In the genomic region with DNA sequence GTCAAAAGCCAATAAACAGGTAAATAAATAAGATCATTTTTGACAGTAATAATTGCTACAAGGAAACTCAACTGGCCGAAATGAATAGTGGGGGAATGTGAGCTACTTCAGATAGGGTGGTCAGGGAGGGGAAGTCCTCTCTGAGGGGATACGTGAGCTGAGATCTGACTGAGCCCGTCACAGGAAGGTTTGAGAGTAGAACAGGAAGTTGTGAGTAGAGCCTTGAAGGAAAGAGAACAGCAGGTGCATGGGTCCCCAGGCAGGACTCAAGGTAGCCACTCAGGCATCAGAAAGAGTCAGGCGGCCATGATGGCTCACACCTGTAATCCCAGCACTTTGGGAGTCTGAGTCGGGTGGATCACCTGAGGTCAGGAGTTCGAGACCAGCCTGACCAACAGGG, we compare ENCODE assay signal across 24 cellular contexts. TPM values are rescaled to one million over a fixed set of nuclear protein-coding genes. Genes with fewer than 3 reads are reported as not detected.
DNase-seq lines count a peak whose midpoint lies in the region; ATAC-seq, FAIRE-seq and TF ChIP-seq lines count a peak whose summit lies in the region.
"Had no signal": no experiment of that assay in that cellular context is flagged by ENCODE, and none has a peak within 500 bp of the region (broad histone marks: within the 10 kb centered on the region; RNA-seq: fewer than 3 reads in every experiment).

No MANE protein-coding gene starts in this region.

- peaks cover 63 to 89% (median 80%) of the 10 kb centered on the region in 11 experiments for H3K36me3 ChIP-seq in BLaER1 treated with 17β-estradiol and CSF1 and Interleukin-3, amounts not matched to agents 10 nM and 100 nM
- peaks cover 41% of the 10 kb centered on the region for H3K36me3 ChIP-seq in adipocyte (ENCODE audit: control insufficient read depth, insufficient read depth, low read length, severe bottlenecking)
- H3K36me3 ChIP-seq: neural progenitor cell had no signal

- no peak overlapping the region for H3K4me3 Mint-ChIP-seq in natural killer cell treated with Interleukin-12 subunit alpha and Interleukin-12 subunit beta and Interleukin-15 and Interleukin-18, amount 100 ng/mL, for 72 hours
- H3K4me3 Mint-ChIP-seq: activated CD4-positive, alpha-beta T cell treated with anti-CD3 and anti-CD28 coated beads, Interleukin-2, amount 10 ng/mL, durations not matched to agents 7 days and 5 days; neural progenitor cell had no signal

- H3K4me3 ChIP-seq in BLaER1 treated with 17β-estradiol and CSF1 and Interleukin-3, amounts not matched to agents 10 nM and 100 nM: no peak overlapping the region
- H3K4me3 ChIP-seq in adipocyte (ENCODE audit: low read length): no peak overlapping the region
- H3K4me3 ChIP-seq: breast epithelium, neural progenitor cell, SK-N-MC, smooth muscle cell, thoracic aorta had no signal

- no peak for TF ChIP-seq POLR2A in GM12891 (IDR thresholded peaks at IDR 0.05; ENCODE audit: low read depth, low read length)

- H3K27ac Mint-ChIP-seq in natural killer cell treated with Interleukin-12 subunit alpha and Interleukin-12 subunit beta and Interleukin-15 and Interleukin-18, amount 100 ng/mL, for 72 hours: peak overlapping the region; percentile 46 to 50
- H3K27ac Mint-ChIP-seq: neural progenitor cell had no signal

- H3K27me3 ChIP-seq in BLaER1 treated with 17β-estradiol and CSF1 and Interleukin-3, amounts not matched to agents 10 nM and 100 nM: no peaks in the 10 kb centered on the region
- H3K27me3 ChIP-seq in adipocyte (replicated peaks; ENCODE audit: control insufficient read depth, insufficient read depth, low read length) (no peaks in the 10 kb centered on the region), foreskin keratinocyte (no peaks in the 10 kb centered on the region)
- H3K27me3 ChIP-seq: breast epithelium, neural progenitor cell had no signal

- ATAC-seq in natural killer cell treated with Interleukin-12 subunit alpha and Interleukin-12 subunit beta and Interleukin-15 and Interleukin-18, amount 100 ng/mL, for 72 hours: no peak
- ATAC-seq in HG03045 (IDR thresholded peaks at IDR 0.05; ENCODE audit: unreplicated experiment) (no peak), foreskin keratinocyte (no peak)

- no peak overlapping the region for H3K9ac ChIP-seq in BLaER1 treated with 17β-estradiol and CSF1 and Interleukin-3, amounts not matched to agents 10 nM and 100 nM
- H3K9ac ChIP-seq in adipocyte (ENCODE audit: low read length): peak overlapping the region; percentile 15
- H3K9ac ChIP-seq: neural progenitor cell had no signal

- no peaks in the 10 kb centered on the region for H3K9me3 Mint-ChIP-seq in natural killer cell treated with Interleukin-12 subunit alpha and Interleukin-12 subunit beta and Interleukin-15 and Interleukin-18, amount 100 ng/mL, for 72 hours
- H3K9me3 Mint-ChIP-seq: activated CD4-positive, alpha-beta T cell treated with anti-CD3 and anti-CD28 coated beads, Interleukin-2, amount 10 ng/mL, durations not matched to agents 7 days and 5 days; neural progenitor cell had no signal

- peaks cover 0 to 58% (median 32%) of the 10 kb centered on the region in 11 experiments; a peak in 17 of 22 replicates for H4K20me1 ChIP-seq in BLaER1 treated with 17β-estradiol and CSF1 and Interleukin-3, amounts not matched to agents 10 nM and 100 nM

- H3K36me3 Mint-ChIP-seq in natural killer cell treated with Interleukin-12 subunit alpha and Interleukin-12 subunit beta and Interleukin-15 and Interleukin-18, amount 100 ng/mL, for 72 hours: peaks cover 17% of the 10 kb centered on the region

- no peaks in the 10 kb centered on the region for H3K27me3 Mint-ChIP-seq in natural killer cell treated with Interleukin-12 subunit alpha and Interleukin-12 subunit beta and Interleukin-15 and Interleukin-18, amount 100 ng/mL, for 72 hours
- H3K27me3 Mint-ChIP-seq: activated CD4-positive, alpha-beta T cell treated with anti-CD3 and anti-CD28 coated beads, Interleukin-2, amount 10 ng/mL, durations not matched to agents 7 days and 5 days had no signal

- H3K4me2 ChIP-seq in BLaER1 treated with 17β-estradiol and CSF1 and Interleukin-3, amounts not matched to agents 10 nM and 100 nM: peak overlapping the region in 7 of 11 experiments; percentile 10 to 53 (median 28); a peak in 11 of 22 replicates
- H3K4me2 ChIP-seq: neural progenitor cell, smooth muscle cell had no signal

- H3K4me1 Mint-ChIP-seq in natural killer cell treated with Interleukin-12 subunit alpha and Interleukin-12 subunit beta and Interleukin-15 and Interleukin-18, amount 100 ng/mL, for 72 hours (ENCODE audit: low read depth in 2 of 2): peaks cover 16 to 35% of the 10 kb centered on the region in 2 donors

- peak; percentile 26 for FAIRE-seq in GM12891 (lab: Jason Lieb, UNC)
- FAIRE-seq: H1, HTR-8/SVneo, TTC549 had no signal

- no peak for TF ChIP-seq CTCF in foreskin keratinocyte (conservative IDR thresholded peaks at IDR 0.05)

- H3K4me1 ChIP-seq in BLaER1 treated with 17β-estradiol and CSF1 and Interleukin-3, amounts not matched to agents 10 nM and 100 nM: peaks cover 37 to 58% (median 50%) of the 10 kb centered on the region in 10 experiments
- H3K4me1 ChIP-seq in adipocyte (ENCODE audit: control insufficient read depth, insufficient read depth, low read length) (peaks cover 21% of the 10 kb centered on the region), foreskin keratinocyte (no peaks in the 10 kb centered on the region)
- H3K4me1 ChIP-seq: breast epithelium, neural progenitor cell had no signal

- no peak overlapping the region for H3K27ac ChIP-seq in BLaER1 treated with 17β-estradiol and CSF1 and Interleukin-3, amounts not matched to agents 10 nM and 100 nM
- no peak overlapping the region for H3K27ac ChIP-seq in foreskin keratinocyte
- H3K27ac ChIP-seq: breast epithelium, neural progenitor cell, SK-N-MC, thoracic aorta had no signal

- no peak for DNase-seq in GM12891 (ENCODE audit: insufficient read length, low spot score)
- no peak for DNase-seq in adipocyte (ENCODE audit: low read depth)
- DNase-seq in natural killer cell treated with Interleukin-12 subunit alpha and Interleukin-12 subunit beta and Interleukin-15 and Interleukin-18, amount 100 ng/mL, for 72 hours (ENCODE audit: low spot score): no peak
- no peak for DNase-seq in foreskin keratinocyte
- no peak for DNase-seq in NCI-H526 (lab: John Stamatoyannopoulos, UW)
- DNase-seq: activated CD4-positive, alpha-beta T cell treated with anti-CD3 and anti-CD28 coated beads, Interleukin-2, amount 10 ng/mL, durations not matched to agents 7 days and 5 days; activated T-cell treated with anti-CD3 and anti-CD28 coated beads, Interleukin-2, amount 50 U/mL, for 1 hour; Calu3; cortex of kidney; foreskin fibroblast; Kasumi-1; NCI-H1092 treated with DMSO at 0.1 percent for 48 hours; NCI-H510A; stimulated activated CD8-positive, alpha-beta memory T cell treated with anti-CD3 and anti-CD28 coated beads, Interleukin-4, amount 100 ng/mL, for 48 hours had no signal

- peaks cover 0 to 17% (median 9%) of the 10 kb centered on the region in 11 experiments; a peak in 13 of 22 replicates for H3K9me3 ChIP-seq in BLaER1 treated with 17β-estradiol and CSF1 and Interleukin-3, amounts not matched to agents 10 nM and 100 nM (replicated peaks in 1 of 11)
- no peaks in the 10 kb centered on the region for H3K9me3 ChIP-seq in adipocyte (ENCODE audit: control insufficient read depth, low read length)
- H3K9me3 ChIP-seq: breast epithelium, thoracic aorta had no signal

TF ChIP-seq in GM12891, 5 proteins besides CTCF, POLR2A, EP300 and RAD21:
- no peak for TF ChIP-seq PAX5 (IDR thresholded peaks at IDR 0.05; ENCODE audit: insufficient read depth, low read length, severe bottlenecking)
- no peak for TF ChIP-seq POLR2AphosphoS5 (IDR thresholded peaks at IDR 0.05; ENCODE audit: low read depth, low read length)
- TF ChIP-seq SPI1 (IDR thresholded peaks at IDR 0.05; ENCODE audit: low read depth, low read length): no peak
- no peak for TF ChIP-seq POU2F2 (IDR thresholded peaks at IDR 0.05; ENCODE audit: low read depth, low read length)
- no peak for TF ChIP-seq TAF1 (IDR thresholded peaks at IDR 0.05; ENCODE audit: low read depth, low read length)

RNA-seq across cellular contexts. Expression of a gene that starts 6.3 kb away (rescaled TPM):
- 2.5 TPM for polyA plus RNA-seq in GM12891 (2012; ENCODE audit: low read depth, missing spikeins)
- 10 to 100 TPM; 36.8 to 42.6 TPM for total RNA-seq in natural killer cell treated with Interleukin-12 subunit alpha and Interleukin-12 subunit beta and Interleukin-15 and Interleukin-18, amount 100 ng/mL, for 72 hours
- 14.8 and 15.8 TPM in 2 replicates for total RNA-seq in foreskin keratinocyte
- 7.1 and 8.0 TPM in 2 replicates for polyA plus RNA-seq in foreskin keratinocyte

RNA-seq across cellular contexts. Expression of a gene that starts 6.7 kb away (rescaled TPM):
- polyA plus RNA-seq in GM12891 (2012; ENCODE audit: low read depth, missing spikeins): 6.5 TPM
- total RNA-seq in natural killer cell treated with Interleukin-12 subunit alpha and Interleukin-12 subunit beta and Interleukin-15 and Interleukin-18, amount 100 ng/mL, for 72 hours: 10 to 100 TPM; 19.5 to 22.3 TPM
- 12.0 and 12.8 TPM in 2 replicates for total RNA-seq in foreskin keratinocyte
- 18.2 and 18.8 TPM in 2 replicates for polyA plus RNA-seq in foreskin keratinocyte

RNA-seq across cellular contexts. Expression of a gene that starts 14.1 kb away (rescaled TPM):
- 12.7 TPM for polyA plus RNA-seq in GM12891 (2012; ENCODE audit: low read depth, missing spikeins)
- total RNA-seq in natural killer cell treated with Interleukin-12 subunit alpha and Interleukin-12 subunit beta and Interleukin-15 and Interleukin-18, amount 100 ng/mL, for 72 hours: 1 to 10 TPM; 2.7 to 6.2 TPM
- 16.6 and 19.5 TPM in 2 replicates for total RNA-seq in foreskin keratinocyte
- polyA plus RNA-seq in foreskin keratinocyte: 20.2 and 22.6 TPM in 2 replicates

RNA-seq across cellular contexts. Expression of a gene that starts 14.4 kb away (rescaled TPM):
- 27.6 TPM for polyA plus RNA-seq in GM12891 (2012; ENCODE audit: low read depth, missing spikeins)
- total RNA-seq in natural killer cell treated with Interleukin-12 subunit alpha and Interleukin-12 subunit beta and Interleukin-15 and Interleukin-18, amount 100 ng/mL, for 72 hours: 10 to 100 TPM; 29.9 to 47.0 TPM
- 28.8 and 31.1 TPM in 2 replicates for total RNA-seq in foreskin keratinocyte
- polyA plus RNA-seq in foreskin keratinocyte: 34.4 and 35.8 TPM in 2 replicates

RNA-seq across cellular contexts. Expression of a gene that starts 22.2 kb away (rescaled TPM):
- polyA plus RNA-seq in GM12891 (2012; ENCODE audit: low read depth, missing spikeins): 0.14 TPM
- total RNA-seq in natural killer cell treated with Interleukin-12 subunit alpha and Interleukin-12 subunit beta and Interleukin-15 and Interleukin-18, amount 100 ng/mL, for 72 hours: 1 to 10 TPM; 1.1 to 1.8 TPM
- 0.04 and 0.14 TPM in 2 replicates for total RNA-seq in foreskin keratinocyte
- polyA plus RNA-seq in foreskin keratinocyte: 0.03 and 0.07 TPM in 2 replicates
- polyA plus RNA-seq: smooth muscle cell had no signal
